Comparison of ENCODE assay signal across 14 cellular contexts in genomic region chr7:39228946-39229345, GRCh38.
DNase-seq lines count a peak whose midpoint lies in the region; TF ChIP-seq lines count a peak whose summit lies in the region.
"Had no signal": no experiment of that assay in that cellular context is flagged by ENCODE, and none has a peak within 500 bp of the region (broad histone marks: within the 10 kb centered on the region; RNA-seq: fewer than 3 reads in every experiment).

No MANE protein-coding gene starts in this region.

- no peak overlapping the region for H2AFZ ChIP-seq in mesenchymal stem cell (ENCODE audit: low read depth, low read length)

- H3K4ac ChIP-seq in mesenchymal stem cell (ENCODE audit: low read depth in 1 of 2, low read length in 2 of 2) = no peak overlapping the region

- DNase-seq in Daoy (ENCODE audit: low read depth) (peak; percentile 95), M059J (ENCODE audit: low read depth) (peak; percentile 98), SK-MEL-5 (ENCODE audit: low read depth, low spot score) (peak; percentile 59), mesenchymal stem cell (peak; percentile 81), esophagus muscularis mucosa (ENCODE audit: extremely low spot score) (no peak), HK-2 (ENCODE audit: unreplicated experiment) (no peak), GM20000 (ENCODE audit: low spot score) (no peak), A673 (ENCODE audit: low spot score) (no peak)
- DNase-seq: activated CD4-positive, alpha-beta T cell treated with anti-CD3 and anti-CD28 coated beads for 1 hour; activated T-cell treated with anti-CD3 and anti-CD28 coated beads, Interleukin-2, amount 50 U/mL, for 24 hours; amniotic stem cell; immature natural killer cell; NCI-H526 had no signal

- H2BK5ac ChIP-seq in mesenchymal stem cell (ENCODE audit: low read depth, low read length, poor library complexity, severe bottlenecking) = no peak overlapping the region

- 25% methylated on average over 3 of the region's 3 CpGs for WGBS in mesenchymal stem cell
- WGBS in esophagus muscularis mucosa = 44% methylated on average over 3 of the region's 3 CpGs

- H3K4me3 ChIP-seq in mesenchymal stem cell (ENCODE audit: insufficient read depth in 1 of 2, low read depth in 1 of 2, low read length in 2 of 2) (no peak overlapping the region), esophagus muscularis mucosa (no peak overlapping the region), A673 (ENCODE audit: low read depth, low read length, poor library complexity, severe bottlenecking) (no peak overlapping the region)
- H3K4me3 ChIP-seq: right atrium auricular region had no signal

- H3K9me3 ChIP-seq in mesenchymal stem cell (ENCODE audit: control insufficient read depth, low read length) = no peaks in the 10 kb centered on the region
- no peaks in the 10 kb centered on the region for H3K9me3 ChIP-seq in esophagus muscularis mucosa
- no peaks in the 10 kb centered on the region for H3K9me3 ChIP-seq in A673 (ENCODE audit: low read depth, low read length, poor library complexity, severe bottlenecking)
- H3K9me3 ChIP-seq: right atrium auricular region had no signal

- no peak overlapping the region for H4K8ac ChIP-seq in mesenchymal stem cell (ENCODE audit: low read length)

- no peak overlapping the region for H4K91ac ChIP-seq in mesenchymal stem cell (ENCODE audit: low read length)

- no peaks in the 10 kb centered on the region for H3K36me3 ChIP-seq in mesenchymal stem cell (ENCODE audit: control insufficient read depth in 1 of 2, insufficient read depth in 2 of 2, low read depth in 1 of 2, low read length in 2 of 2)
- H3K36me3 ChIP-seq in esophagus muscularis mucosa = no peaks in the 10 kb centered on the region
- no peaks in the 10 kb centered on the region for H3K36me3 ChIP-seq in A673 (ENCODE audit: insufficient read depth, low read length, poor library complexity, severe bottlenecking)
- H3K36me3 ChIP-seq: right atrium auricular region had no signal

- no peak for TF ChIP-seq EP300 in esophagus muscularis mucosa (IDR thresholded peaks at IDR 0.05)

- H2AK5ac ChIP-seq in mesenchymal stem cell (ENCODE audit: low read length, severe bottlenecking) = no peak overlapping the region

- no peak for TF ChIP-seq POLR2A in esophagus muscularis mucosa (IDR thresholded peaks at IDR 0.05; ENCODE audit: low read depth)

- CTCF ChIA-PET in A673 (lab: Charles Lee) = no interaction called here

- H3K4me2 ChIP-seq in mesenchymal stem cell (ENCODE audit: low read length, poor library complexity, severe bottlenecking) = no peak overlapping the region

- POLR2A ChIA-PET in A673 (lab: Charles Lee; ENCODE audit: low non-redundant PET) = no interaction called here

- BruUV-seq in A673 (replicated peaks; lab: Mats Ljungman, UMichigan) = no TSS peak

- no peaks in the 10 kb centered on the region for H3K79me1 ChIP-seq in mesenchymal stem cell (replicated peaks; ENCODE audit: low read length, poor library complexity, severe bottlenecking)

- no peak overlapping the region for H2BK120ac ChIP-seq in mesenchymal stem cell (ENCODE audit: low read depth, low read length)

- H3K18ac ChIP-seq in mesenchymal stem cell (ENCODE audit: low read depth in 1 of 2, low read length in 2 of 2) = no peak overlapping the region

- TF ChIP-seq CTCF in esophagus muscularis mucosa (IDR thresholded peaks at IDR 0.05) = no peak
- no peak for TF ChIP-seq CTCF in GM20000 (IDR thresholded peaks at IDR 0.05; ENCODE audit: extremely low read depth, missing control alignments)
- no peak for TF ChIP-seq CTCF in A673 (conservative IDR thresholded peaks at IDR 0.05; ENCODE audit: low read depth, low read length)

- no peak overlapping the region for H3K27ac ChIP-seq in mesenchymal stem cell (ENCODE audit: low read length, poor library complexity, severe bottlenecking)
- H3K27ac ChIP-seq in esophagus muscularis mucosa (replicated peaks in 1 of 4) = no peak overlapping the region
- H3K27ac ChIP-seq in A673 (ENCODE audit: low read depth, low read length, poor library complexity, severe bottlenecking) = no peak overlapping the region
- H3K27ac ChIP-seq: right atrium auricular region had no signal

- in situ Hi-C loops in SK-MEL-5 (cut with HindIII; ENCODE audit: low pct_unique_long_range_greater_than_20kb, low sequenced_read_pairs) = no loop called here

- H3K14ac ChIP-seq in mesenchymal stem cell (ENCODE audit: low read length in 2 of 2) = no peak overlapping the region

- H3K9ac ChIP-seq in mesenchymal stem cell (ENCODE audit: low read length) = no peak overlapping the region

- no peaks in the 10 kb centered on the region for H3K4me1 ChIP-seq in mesenchymal stem cell (ENCODE audit: control insufficient read depth, insufficient read depth, low read depth, low read length)
- H3K4me1 ChIP-seq in esophagus muscularis mucosa = no peaks in the 10 kb centered on the region
- H3K4me1 ChIP-seq in A673 (ENCODE audit: insufficient read depth, low read length, poor library complexity, severe bottlenecking) = no peaks in the 10 kb centered on the region
- H3K4me1 ChIP-seq: right atrium auricular region had no signal

- H3K27me3 ChIP-seq in mesenchymal stem cell (ENCODE audit: control insufficient read depth in 1 of 2, insufficient read depth in 1 of 2, low read length in 2 of 2) (no peaks in the 10 kb centered on the region), esophagus muscularis mucosa (peaks cover 0 to 7% (median 0%) of the 10 kb centered on the region in 4 donors), A673 (replicated peaks; ENCODE audit: insufficient read depth, low read depth, low read length, poor library complexity) (peaks cover 26% of the 10 kb centered on the region)
- H3K27me3 ChIP-seq: right atrium auricular region had no signal

- intact Hi-C loops in esophagus muscularis mucosa (cut with DNase I) (no loop called here), A673 (cut with micrococcal nuclease; ENCODE audit: unreplicated experiment) (no loop called here)

- H3K23ac ChIP-seq in mesenchymal stem cell (ENCODE audit: low read length in 2 of 2) = no peak overlapping the region

- no peak overlapping the region for H2BK12ac ChIP-seq in mesenchymal stem cell (ENCODE audit: low read length in 2 of 2)

- H2BK15ac ChIP-seq in mesenchymal stem cell (ENCODE audit: low read depth, poor library complexity, severe bottlenecking) = no peak overlapping the region

Comparison
In these comparisons a context has a peak if more than half of its experiments do, and no peak if none do; other contexts are left out.
1. DNase-seq: peak in Daoy (single experiment), M059J (single experiment), SK-MEL-5 (single experiment) and mesenchymal stem cell (single experiment); none in esophagus muscularis mucosa (single experiment), HK-2 (single experiment), GM20000 (single experiment) and A673 (single experiment).